ENCODE assay signal across 10 cellular contexts in the genomic region with DNA sequence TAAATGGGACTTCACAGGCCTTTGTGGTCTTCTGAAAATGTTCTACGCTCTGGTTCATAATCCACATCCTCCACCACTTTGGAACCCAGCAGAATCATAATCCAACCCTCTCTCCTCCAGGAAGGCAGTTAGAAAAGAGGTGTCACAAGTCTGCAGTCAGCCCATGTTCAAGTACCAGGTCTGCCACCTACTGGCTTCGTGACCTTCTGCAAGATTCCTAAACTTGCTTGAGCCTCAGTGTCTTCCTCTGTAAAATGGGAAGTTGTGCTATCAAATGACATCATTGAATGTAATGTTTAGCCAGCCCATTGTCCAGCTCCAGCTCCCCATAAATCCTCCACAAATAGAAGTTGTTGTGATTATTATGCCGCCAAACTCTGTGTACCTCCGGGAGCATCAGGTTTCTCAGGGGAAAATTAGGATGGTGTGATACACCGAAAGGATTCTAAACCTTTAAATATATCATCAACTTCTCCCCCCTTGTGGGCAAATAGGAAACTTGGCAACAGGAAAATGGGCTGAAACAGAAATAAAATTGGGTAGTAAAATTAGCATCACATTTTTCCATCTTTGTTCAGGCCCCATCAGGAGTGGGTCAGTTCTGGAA.
DNase-seq lines count a peak whose midpoint lies in the region; ATAC-seq, FAIRE-seq and TF ChIP-seq lines count a peak whose summit lies in the region.
"Had no signal": no experiment of that assay in that cellular context is flagged by ENCODE, and none has a peak within 500 bp of the region (broad histone marks: within the 10 kb centered on the region; RNA-seq: fewer than 3 reads in every experiment).

No MANE protein-coding gene starts in this region.

- H3K27ac Mint-ChIP-seq in activated CD4-positive, alpha-beta T cell treated with anti-CD3 and anti-CD28 coated beads, Interleukin-2, amount 10 ng/mL, durations not matched to agents 7 days and 5 days = no peak overlapping the region
- H3K27ac Mint-ChIP-seq: memory B cell had no signal

- POLR2A ChIA-PET in activated CD4-positive, alpha-beta T cell treated with anti-CD3 and anti-CD28 coated beads, Interleukin-2, amount 10 ng/mL, durations not matched to agents 7 days and 5 days (lab: Charles Lee) = no interaction called here

- DNase-seq in DMS53 treated with DMSO at 0.1 percent for 48 hours (lab: John Stamatoyannopoulos, UW; ENCODE audit: unreplicated experiment) (peak; percentile 44), HL-60 (ENCODE audit: low read depth in 1 of 2, low spot score in 1 of 2) (peak; percentile 3 to 36), sigmoid colon (no peak), SK-N-DZ (ENCODE audit: low spot score) (no peak)
- peak; percentile 26 for DNase-seq in activated CD4-positive, alpha-beta T cell treated with anti-CD3 and anti-CD28 coated beads, Interleukin-2, amount 10 ng/mL, durations not matched to agents 7 days and 5 days
- no peak for DNase-seq in effector memory CD4-positive, alpha-beta T cell

- no peaks in the 10 kb centered on the region for H3K27me3 Mint-ChIP-seq in activated CD4-positive, alpha-beta T cell treated with anti-CD3 and anti-CD28 coated beads, Interleukin-2, amount 10 ng/mL, durations not matched to agents 7 days and 5 days

- intact Hi-C loops in sigmoid colon (cut with DNase I) = no loop called here

- peaks cover 0 to 5% (median 0%) of the 10 kb centered on the region in 4 donors for H3K9me3 ChIP-seq in sigmoid colon
- H3K9me3 ChIP-seq in effector memory CD4-positive, alpha-beta T cell (ENCODE audit: control insufficient read depth, low read length) = no peaks in the 10 kb centered on the region
- H3K9me3 ChIP-seq: SJCRH30 had no signal

- no peaks in the 10 kb centered on the region for H3K36me3 Mint-ChIP-seq in activated CD4-positive, alpha-beta T cell treated with anti-CD3 and anti-CD28 coated beads, Interleukin-2, amount 10 ng/mL, durations not matched to agents 7 days and 5 days (ENCODE audit: low read depth)
- H3K36me3 Mint-ChIP-seq: memory B cell had no signal

- H3K27me3 ChIP-seq in HL-60 (ENCODE audit: insufficient read depth, poor library complexity, severe bottlenecking) (no peaks in the 10 kb centered on the region), sigmoid colon (no peaks in the 10 kb centered on the region)
- H3K27me3 ChIP-seq in effector memory CD4-positive, alpha-beta T cell (replicated peaks; ENCODE audit: control insufficient read depth, insufficient read depth, low read length, poor library complexity, severe bottlenecking) = no peaks in the 10 kb centered on the region
- H3K27me3 ChIP-seq: SJCRH30 had no signal

- no peak for TF ChIP-seq EP300 in sigmoid colon (IDR thresholded peaks at IDR 0.05)

- H3K9me3 Mint-ChIP-seq in activated CD4-positive, alpha-beta T cell treated with anti-CD3 and anti-CD28 coated beads, Interleukin-2, amount 10 ng/mL, durations not matched to agents 7 days and 5 days = peaks cover 2% of the 10 kb centered on the region

- WGBS in sigmoid colon, 2 donors = 86 to 88% methylated on average over 5 of the region's 5 CpGs

- no peak overlapping the region for H3K4me3 Mint-ChIP-seq in activated CD4-positive, alpha-beta T cell treated with anti-CD3 and anti-CD28 coated beads, Interleukin-2, amount 10 ng/mL, durations not matched to agents 7 days and 5 days
- H3K4me3 Mint-ChIP-seq: memory B cell had no signal

- H3K4me1 Mint-ChIP-seq in activated CD4-positive, alpha-beta T cell treated with anti-CD3 and anti-CD28 coated beads, Interleukin-2, amount 10 ng/mL, durations not matched to agents 7 days and 5 days = no peaks in the 10 kb centered on the region
- H3K4me1 Mint-ChIP-seq: memory B cell had no signal

- no peaks in the 10 kb centered on the region for H3K36me3 ChIP-seq in sigmoid colon
- H3K36me3 ChIP-seq in effector memory CD4-positive, alpha-beta T cell (ENCODE audit: control insufficient read depth, insufficient read depth, low read length) = no peaks in the 10 kb centered on the region
- H3K36me3 ChIP-seq: SJCRH30 had no signal

- CTCF ChIA-PET in activated CD4-positive, alpha-beta T cell treated with anti-CD3 and anti-CD28 coated beads, Interleukin-2, amount 10 ng/mL, durations not matched to agents 7 days and 5 days (lab: Charles Lee) = interaction anchor here (1.4 kb wide), 1 partner anchor 231 kb away, joined by 4 read pairs; no protein-coding TSS in a partner anchor

- TF ChIP-seq CTCF in HL-60 (IDR thresholded peaks at IDR 0.05; ENCODE audit: insufficient read depth, low read length) (peak; percentile 4), sigmoid colon (IDR thresholded peaks at IDR 0.05) (peak in 2 of 4 experiments; percentile 15 to 20)

- no peak overlapping the region for H3K4me3 ChIP-seq in HL-60 (replicated peaks; ENCODE audit: insufficient read depth, low read length)
- H3K4me3 ChIP-seq in sigmoid colon = no peak overlapping the region
- no peak overlapping the region for H3K4me3 ChIP-seq in effector memory CD4-positive, alpha-beta T cell (ENCODE audit: insufficient read depth, low read depth, low read length, poor library complexity, severe bottlenecking)
- H3K4me3 ChIP-seq: SJCRH30 had no signal

- TF ChIP-seq POLR2A in sigmoid colon (IDR thresholded peaks at IDR 0.05) = no peak

- H3K4me1 ChIP-seq in sigmoid colon = no peaks in the 10 kb centered on the region
- no peaks in the 10 kb centered on the region for H3K4me1 ChIP-seq in effector memory CD4-positive, alpha-beta T cell (ENCODE audit: control insufficient read depth, insufficient read depth, low read length, poor library complexity, severe bottlenecking)

- H3K27ac ChIP-seq in HL-60 (replicated peaks) = no peak overlapping the region
- no peak overlapping the region for H3K27ac ChIP-seq in sigmoid colon
- no peak overlapping the region for H3K27ac ChIP-seq in effector memory CD4-positive, alpha-beta T cell (ENCODE audit: insufficient read depth, low read length, poor library complexity, severe bottlenecking)
- H3K27ac ChIP-seq: SJCRH30 had no signal

- FAIRE-seq in islet of Langerhans (lab: Jason Lieb, UNC) = peak; percentile 17

- no peak for ATAC-seq in activated CD4-positive, CD25-positive, alpha-beta regulatory T cell treated with anti-CD3 and anti-CD28 coated beads, Interleukin-2, amount 50 U/mL, for 24 hours

Comparison
In these comparisons a context has a peak if more than half of its experiments do, and no peak if none do; other contexts are left out.
1. DNase-seq: peak in DMS53 treated with DMSO at 0.1 percent for 48 hours (single experiment), HL-60 (2 of 2) and activated CD4-positive, alpha-beta T cell treated with anti-CD3 and anti-CD28 coated beads, Interleukin-2, amount 10 ng/mL, durations not matched to agents 7 days and 5 days (single experiment); none in sigmoid colon (single experiment), SK-N-DZ (single experiment) and effector memory CD4-positive, alpha-beta T cell (0 of 3).